ENCODE assay signal across 1 cellular context in the genomic region with DNA sequence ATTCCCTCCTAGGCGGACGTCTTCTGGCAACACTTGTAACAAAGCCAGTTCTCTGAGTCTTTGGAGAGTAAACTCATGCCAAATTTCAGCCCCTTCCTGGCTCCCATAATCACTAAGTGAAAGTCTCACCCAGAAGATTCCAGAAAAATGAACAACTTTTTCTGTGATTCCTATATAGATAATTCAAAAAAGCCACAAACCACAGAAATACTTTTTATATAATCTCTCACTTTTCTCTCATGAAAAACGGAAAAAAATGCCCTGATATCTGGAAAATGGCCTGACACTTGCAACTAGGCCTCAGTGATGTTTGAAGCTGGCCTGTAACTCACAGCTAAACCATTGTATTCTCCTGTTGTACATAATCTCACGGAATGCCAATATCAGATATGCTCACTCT.
TF ChIP-seq lines count a peak whose summit lies in the region.

No MANE protein-coding gene starts in this region.

TF ChIP-seq in HCT116, 20 proteins besides CTCF, POLR2A, EP300 and RAD21 (continued from another document):
- TF ChIP-seq, protein P1, sequence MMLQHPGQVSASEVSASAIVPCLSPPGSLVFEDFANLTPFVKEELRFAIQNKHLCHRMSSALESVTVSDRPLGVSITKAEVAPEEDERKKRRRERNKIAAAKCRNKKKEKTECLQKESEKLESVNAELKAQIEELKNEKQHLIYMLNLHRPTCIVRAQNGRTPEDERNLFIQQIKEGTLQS (IDR thresholded peaks at IDR 0.05): no peak
- TF ChIP-seq CBX3 (IDR thresholded peaks at IDR 0.05; ENCODE audit: low read depth): no peak
- no peak for TF ChIP-seq CEBPB (IDR thresholded peaks at IDR 0.05; ENCODE audit: low read depth)
- TF ChIP-seq, protein P2, sequence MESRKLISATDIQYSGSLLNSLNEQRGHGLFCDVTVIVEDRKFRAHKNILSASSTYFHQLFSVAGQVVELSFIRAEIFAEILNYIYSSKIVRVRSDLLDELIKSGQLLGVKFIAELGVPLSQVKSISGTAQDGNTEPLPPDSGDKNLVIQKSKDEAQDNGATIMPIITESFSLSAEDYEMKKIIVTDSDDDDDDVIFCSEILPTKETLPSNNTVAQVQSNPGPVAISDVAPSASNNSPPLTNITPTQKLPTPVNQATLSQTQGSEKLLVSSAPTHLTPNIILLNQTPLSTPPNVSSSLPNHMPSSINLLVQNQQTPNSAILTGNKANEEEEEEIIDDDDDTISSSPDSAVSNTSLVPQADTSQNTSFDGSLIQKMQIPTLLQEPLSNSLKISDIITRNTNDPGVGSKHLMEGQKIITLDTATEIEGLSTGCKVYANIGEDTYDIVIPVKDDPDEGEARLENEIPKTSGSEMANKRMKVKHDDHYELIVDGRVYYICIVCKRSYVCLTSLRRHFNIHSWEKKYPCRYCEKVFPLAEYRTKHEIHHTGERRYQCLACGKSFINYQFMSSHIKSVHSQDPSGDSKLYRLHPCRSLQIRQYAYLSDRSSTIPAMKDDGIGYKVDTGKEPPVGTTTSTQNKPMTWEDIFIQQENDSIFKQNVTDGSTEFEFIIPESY (IDR thresholded peaks at IDR 0.05; ENCODE audit: extremely low read depth, insufficient replicate concordance, low read length): no peak
- no peak for TF ChIP-seq ELF1 (IDR thresholded peaks at IDR 0.05; ENCODE audit: borderline replicate concordance, low read depth)
- no peak for TF ChIP-seq TCF7L2 (IDR thresholded peaks at IDR 0.05; ENCODE audit: borderline replicate concordance, extremely low read depth, insufficient read depth, insufficient read length)
